9 cellular contexts compared by ENCODE assay signal in the genomic region with DNA sequence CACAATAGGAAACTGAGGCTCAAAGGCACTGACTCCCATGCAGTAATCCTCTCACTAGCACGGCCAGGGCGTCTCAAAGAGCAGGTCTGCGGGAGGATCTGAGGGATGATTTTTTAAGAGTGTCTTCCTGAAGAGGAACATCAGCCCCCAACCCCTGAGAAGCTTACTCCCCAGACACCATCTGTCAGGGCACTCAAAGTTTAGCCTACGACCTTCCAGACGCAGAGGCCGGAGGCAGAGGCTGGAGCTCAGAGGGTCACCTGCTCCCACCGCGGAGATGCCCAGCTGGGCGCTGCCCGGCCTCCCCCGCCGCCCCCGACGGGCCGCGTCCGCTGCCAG. TPM values are rescaled to one million over a fixed set of nuclear protein-coding genes. Genes with fewer than 3 reads are reported as not detected.
DNase-seq lines count a peak whose midpoint lies in the region; ATAC-seq and TF ChIP-seq lines count a peak whose summit lies in the region.
"Had no signal": no experiment of that assay in that cellular context is flagged by ENCODE, and none has a peak within 500 bp of the region (broad histone marks: within the 10 kb centered on the region; RNA-seq: fewer than 3 reads in every experiment).

No MANE protein-coding gene starts in this region.

- no peak for DNase-seq in A673 (ENCODE audit: low spot score)
- no peak for DNase-seq in mammary epithelial cell
- DNase-seq in mesenteric fat pad (ENCODE audit: low spot score): no peak
- DNase-seq: NCI-H1105 had no signal

- H4K20me1 ChIP-seq in mammary epithelial cell (ENCODE audit: insufficient read depth, low read length): no peaks in the 10 kb centered on the region

- intact Hi-C loops in A673 (cut with micrococcal nuclease; ENCODE audit: unreplicated experiment) (no loop called here), mammary epithelial cell (cut with micrococcal nuclease) (no loop called here)

- ATAC-seq in GM21825 (IDR thresholded peaks at IDR 0.05; ENCODE audit: unreplicated experiment) (no peak), HG02571 (IDR thresholded peaks at IDR 0.05; ENCODE audit: unreplicated experiment) (no peak), GM19035 (IDR thresholded peaks at IDR 0.05; ENCODE audit: unreplicated experiment) (no peak)

- H3K9me3 ChIP-seq in A673 (ENCODE audit: low read depth, low read length, poor library complexity, severe bottlenecking) (no peaks in the 10 kb centered on the region), HUES6 (ENCODE audit: control insufficient read depth, insufficient read depth, low read depth, low read length) (no peaks in the 10 kb centered on the region), mammary epithelial cell (replicated peaks; ENCODE audit: insufficient read depth, low read length) (no peaks in the 10 kb centered on the region), mucosa of stomach (ENCODE audit: control insufficient read depth, low read length) (no peaks in the 10 kb centered on the region)

- H3K27ac ChIP-seq in A673 (ENCODE audit: low read depth, low read length, poor library complexity, severe bottlenecking): peak overlapping the region; percentile 57
- no peak overlapping the region for H3K27ac ChIP-seq in HUES6 (ENCODE audit: low read depth, low read length)
- no peak overlapping the region for H3K27ac ChIP-seq in mammary epithelial cell (ENCODE audit: insufficient read depth, low read depth, low read length)

- dilution Hi-C loops in mammary epithelial cell (cut with HindIII; ENCODE audit: low sequenced_read_pairs): no loop called here

- peak overlapping the region; percentile 74 for H3K4me3 ChIP-seq in A673 (ENCODE audit: low read depth, low read length, poor library complexity, severe bottlenecking)
- peak overlapping the region; percentile 61 for H3K4me3 ChIP-seq in HUES6 (ENCODE audit: low read depth, low read length)
- H3K4me3 ChIP-seq in mammary epithelial cell (replicated peaks in 1 of 3; ENCODE audit: insufficient read depth in 1 of 3, low read depth in 2 of 3, low read length in 3 of 3): peak overlapping the region; percentile 54 to 74 (median 65)
- peak overlapping the region; percentile 25 for H3K4me3 ChIP-seq in mucosa of stomach (ENCODE audit: low read length)

- H3K27me3 ChIP-seq in A673 (replicated peaks; ENCODE audit: insufficient read depth, low read depth, low read length, poor library complexity) (no peaks in the 10 kb centered on the region), HUES6 (ENCODE audit: control insufficient read depth, insufficient read depth, low read length) (peaks cover 33% of the 10 kb centered on the region), mammary epithelial cell (ENCODE audit: insufficient read depth, low read length) (no peaks in the 10 kb centered on the region), mucosa of stomach (ENCODE audit: control insufficient read depth, insufficient read depth, low read length) (no peaks in the 10 kb centered on the region)

- peaks cover 46% of the 10 kb centered on the region for H3K79me2 ChIP-seq in mammary epithelial cell (ENCODE audit: insufficient read depth, low read length)

- peak overlapping the region; percentile 80 for H3K4me2 ChIP-seq in mammary epithelial cell (ENCODE audit: insufficient read depth, low read depth, low read length)

- POLR2A ChIA-PET in A673 (lab: Charles Lee; ENCODE audit: low non-redundant PET): no interaction called here

- H3K4me1 ChIP-seq in A673 (ENCODE audit: insufficient read depth, low read length, poor library complexity, severe bottlenecking) (peaks cover 19% of the 10 kb centered on the region), HUES6 (ENCODE audit: control insufficient read depth, insufficient read depth, low read length) (0 out of 2 replicates have a peak, but pooled peaks cover 2% of the 10 kb centered on the region), mammary epithelial cell (ENCODE audit: insufficient read depth, low read length) (peaks cover 5% of the 10 kb centered on the region), mucosa of stomach (ENCODE audit: control insufficient read depth, insufficient read depth, low read length) (peaks cover 16% of the 10 kb centered on the region)

- H2AFZ ChIP-seq in mammary epithelial cell (ENCODE audit: low read depth, low read length): peak overlapping the region; percentile 68

- in situ Hi-C loops in mammary epithelial cell (cut with MboI; ENCODE audit: low sequenced_read_pairs in 2 of 2): no loop called here

- peaks cover 13% of the 10 kb centered on the region for H3K36me3 ChIP-seq in A673 (ENCODE audit: insufficient read depth, low read length, poor library complexity, severe bottlenecking)
- peaks cover 23% of the 10 kb centered on the region for H3K36me3 ChIP-seq in HUES6 (ENCODE audit: control insufficient read depth, insufficient read depth, low read length)
- H3K36me3 ChIP-seq in mammary epithelial cell (ENCODE audit: insufficient read depth, low read length): no peaks in the 10 kb centered on the region
- H3K36me3 ChIP-seq in mucosa of stomach (ENCODE audit: control insufficient read depth, insufficient read depth, low read length): no peaks in the 10 kb centered on the region

- CTCF ChIA-PET in A673 (lab: Charles Lee) (no interaction called here), mammary epithelial cell (lab: Charles Lee; ENCODE audit: low non-redundant PET) (no interaction called here)

- no peak for TF ChIP-seq CTCF in A673 (conservative IDR thresholded peaks at IDR 0.05; ENCODE audit: low read depth, low read length)
- TF ChIP-seq CTCF in mammary epithelial cell (conservative IDR thresholded peaks at IDR 0.05 in 1 of 2, IDR thresholded peaks at IDR 0.05 in 1 of 2; ENCODE audit: extremely low read depth in 1 of 2, insufficient read depth in 1 of 2, low read depth in 1 of 2, low read length in 2 of 2): no peak

- no TSS peak for BruUV-seq in A673 (replicated peaks; lab: Mats Ljungman, UMichigan)
- no TSS peak for BruUV-seq in mammary epithelial cell (replicated peaks; lab: Mats Ljungman, UMichigan)

- no peak overlapping the region for H3K9ac ChIP-seq in HUES6 (ENCODE audit: low read length)
- no peak overlapping the region for H3K9ac ChIP-seq in mammary epithelial cell (ENCODE audit: insufficient read depth, low read length)
- H3K9ac ChIP-seq in mucosa of stomach (ENCODE audit: low read length): peak overlapping the region; percentile 47

- WGBS in mammary epithelial cell (ENCODE audit: low coverage, missing lambda C conversion rate): 30% methylated on average over 3 of the region's 17 CpGs

RNA-seq across cellular contexts. Expression of a gene that starts 1.7 kb away (rescaled TPM):
- total RNA-seq in A673 (2021) (19.3 and 19.6 TPM in 2 replicates), mammary epithelial cell (10 to 100 TPM in 1 of 2 donors, 1 to 10 TPM in 1; 9.2 to 20.0 TPM), mesenteric fat pad (9.2 TPM)
- polyA plus RNA-seq in mammary epithelial cell: 8.4 TPM
- 1.4 TPM for polyA minus RNA-seq in mammary epithelial cell

RNA-seq across cellular contexts. Expression of a gene that starts 38.4 kb away (rescaled TPM):
- 22.5 and 24.0 TPM in 2 replicates for total RNA-seq in A673 (2021)
- total RNA-seq in mammary epithelial cell: 10 to 100 TPM; 22.1 to 34.3 TPM
- 9.4 TPM for polyA plus RNA-seq in mammary epithelial cell
- polyA minus RNA-seq in mammary epithelial cell: 22.3 TPM
- 19.9 TPM for total RNA-seq in mesenteric fat pad
